In the genomic region with DNA sequence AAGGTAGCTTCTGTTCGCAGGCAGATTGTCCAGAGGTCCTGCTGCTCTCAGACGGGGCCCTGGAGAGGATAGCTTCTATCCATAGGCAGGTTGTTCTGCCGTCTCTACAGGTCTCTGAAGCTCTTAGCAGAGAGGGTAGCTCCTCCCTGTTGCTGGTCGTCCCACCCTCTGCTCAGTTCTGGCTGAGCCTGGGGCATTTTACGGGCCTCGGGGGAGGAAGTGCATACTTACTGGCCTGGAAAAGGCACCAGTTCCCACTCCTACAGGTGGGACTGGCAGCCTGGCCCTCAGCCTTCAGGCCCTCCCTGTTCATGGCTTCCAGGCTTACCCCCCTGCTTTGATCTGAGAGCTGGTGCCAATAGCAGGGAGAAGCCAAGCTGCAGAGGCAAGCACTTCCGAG, we compare ENCODE assay signal across 14 cellular contexts. TPM values are rescaled to one million over a fixed set of nuclear protein-coding genes. Genes with fewer than 3 reads are reported as not detected.
DNase-seq lines count a peak whose midpoint lies in the region; ATAC-seq and TF ChIP-seq lines count a peak whose summit lies in the region.
"Had no signal": no experiment of that assay in that cellular context is flagged by ENCODE, and none has a peak within 500 bp of the region (broad histone marks: within the 10 kb centered on the region; RNA-seq: fewer than 3 reads in every experiment).

No MANE protein-coding gene starts in this region.

- H2BK120ac ChIP-seq in mesenchymal stem cell (ENCODE audit: low read depth, low read length): no peak overlapping the region

- no peaks in the 10 kb centered on the region for H3K9me3 Mint-ChIP-seq in stimulated activated naive CD8-positive, alpha-beta T cell treated with anti-CD3 and anti-CD28 coated beads, Interleukin-15, Interleukin-2, amounts not matched to agents 100 ng/mL and 50 ng/mL, for 24 hours
- no peaks in the 10 kb centered on the region for H3K9me3 Mint-ChIP-seq in stimulated activated naive CD8-positive, alpha-beta T cell treated with anti-CD3 and anti-CD28 coated beads, Interleukin-15, amount 100 ng/mL, for 72 hours
- H3K9me3 Mint-ChIP-seq in activated B cell treated with CpG ODN at 0.5 μM for 24 hours: peaks cover 4% of the 10 kb centered on the region
- H3K9me3 Mint-ChIP-seq: activated CD4-positive, alpha-beta T cell treated with anti-CD3 and anti-CD28 coated beads, Interleukin-2, amount 10 ng/mL, durations not matched to agents 7 days and 5 days; naive thymus-derived CD4-positive, alpha-beta T cell; T-helper 2 cell treated with Interferon-gamma antibody and Interleukin-4, amounts not matched to agents 5 μg/mL and 100 μg/mL, for 36 hours; type B pancreatic cell had no signal

- POLR2A ChIA-PET in activated B cell treated with CpG ODN at 0.5 μM for 24 hours (lab: Charles Lee): interaction anchor here (0.5 to 1.5 kb wide), 5 partner anchors 16 to 196 kb away, joined by 3 to 8 read pairs (median 3); a partner anchor contains a TSS

- H3K27ac ChIP-seq in mesenchymal stem cell (ENCODE audit: low read length, poor library complexity, severe bottlenecking) (no peak overlapping the region), upper lobe of right lung (no peak overlapping the region)

- peak overlapping the region; percentile 33 for H3K27ac Mint-ChIP-seq in stimulated activated naive CD8-positive, alpha-beta T cell treated with anti-CD3 and anti-CD28 coated beads, Interleukin-15, Interleukin-2, amounts not matched to agents 100 ng/mL and 50 ng/mL, for 24 hours
- H3K27ac Mint-ChIP-seq in stimulated activated naive CD8-positive, alpha-beta T cell treated with anti-CD3 and anti-CD28 coated beads, Interleukin-15, amount 100 ng/mL, for 72 hours: no peak overlapping the region
- peak overlapping the region; percentile 84 for H3K27ac Mint-ChIP-seq in activated B cell treated with CpG ODN at 0.5 μM for 24 hours
- H3K27ac Mint-ChIP-seq: activated CD4-positive, alpha-beta T cell treated with anti-CD3 and anti-CD28 coated beads, Interleukin-2, amount 10 ng/mL, durations not matched to agents 7 days and 5 days; T-helper 2 cell treated with Interferon-gamma antibody and Interleukin-4, amounts not matched to agents 5 μg/mL and 100 μg/mL, for 36 hours; type B pancreatic cell had no signal

- no peak overlapping the region for H3K9ac ChIP-seq in mesenchymal stem cell (ENCODE audit: low read length)

- ATAC-seq in stimulated activated naive CD8-positive, alpha-beta T cell treated with anti-CD3 and anti-CD28 coated beads, Interleukin-15, amount 100 ng/mL, for 72 hours: no peak
- ATAC-seq in activated B cell treated with CpG ODN at 0.5 μM for 24 hours (ENCODE audit: low read depth): no peak
- peak; percentile 32 for ATAC-seq in upper lobe of right lung
- ATAC-seq in HG02588 (IDR thresholded peaks at IDR 0.05; ENCODE audit: unreplicated experiment): no peak
- ATAC-seq: naive thymus-derived CD4-positive, alpha-beta T cell had no signal

- H4K8ac ChIP-seq in mesenchymal stem cell (ENCODE audit: low read length): peak overlapping the region; percentile 19

- H2AFZ ChIP-seq in mesenchymal stem cell (ENCODE audit: low read depth, low read length): no peak overlapping the region

- CTCF ChIA-PET in activated B cell treated with CpG ODN at 0.5 μM for 24 hours (lab: Charles Lee): interaction anchor here (1.0 kb wide), 1 partner anchor 44 kb away, joined by 3 read pairs; no protein-coding TSS in a partner anchor

- TF ChIP-seq CTCF in activated B cell treated with CpG ODN at 0.5 μM for 24 hours (IDR thresholded peaks at IDR 0.05) (no peak), upper lobe of right lung (IDR thresholded peaks at IDR 0.05) (no peak)

- H3K27me3 ChIP-seq in mesenchymal stem cell (ENCODE audit: control insufficient read depth in 1 of 2, insufficient read depth in 1 of 2, low read length in 2 of 2) (no peaks in the 10 kb centered on the region), upper lobe of right lung (no peaks in the 10 kb centered on the region)

- no peak overlapping the region for H3K14ac ChIP-seq in mesenchymal stem cell (ENCODE audit: low read length in 2 of 2)

- peaks cover 10% of the 10 kb centered on the region for H3K79me1 ChIP-seq in mesenchymal stem cell (replicated peaks; ENCODE audit: low read length, poor library complexity, severe bottlenecking)

- H3K4ac ChIP-seq in mesenchymal stem cell (ENCODE audit: low read depth in 1 of 2, low read length in 2 of 2): no peak overlapping the region

- H2AK5ac ChIP-seq in mesenchymal stem cell (ENCODE audit: low read length, severe bottlenecking): no peak overlapping the region

- H3K4me3 ChIP-seq in mesenchymal stem cell (ENCODE audit: insufficient read depth in 1 of 2, low read depth in 1 of 2, low read length in 2 of 2): no peak overlapping the region
- H3K4me3 ChIP-seq in upper lobe of right lung: no peak overlapping the region

- H4K91ac ChIP-seq in mesenchymal stem cell (ENCODE audit: low read length): peak overlapping the region; percentile 66

- 33% methylated on average over 7 of the region's 7 CpGs for WGBS in mesenchymal stem cell

- H3K36me3 Mint-ChIP-seq in stimulated activated naive CD8-positive, alpha-beta T cell treated with anti-CD3 and anti-CD28 coated beads, Interleukin-15, Interleukin-2, amounts not matched to agents 100 ng/mL and 50 ng/mL, for 24 hours (ENCODE audit: low read depth): peaks cover 44% of the 10 kb centered on the region
- H3K36me3 Mint-ChIP-seq in activated B cell treated with CpG ODN at 0.5 μM for 24 hours (ENCODE audit: low read depth): peaks cover 46% of the 10 kb centered on the region

- no peak overlapping the region for H2BK5ac ChIP-seq in mesenchymal stem cell (ENCODE audit: low read depth, low read length, poor library complexity, severe bottlenecking)

- H3K4me1 ChIP-seq in mesenchymal stem cell (ENCODE audit: control insufficient read depth, insufficient read depth, low read depth, low read length) (peaks cover 6% of the 10 kb centered on the region), upper lobe of right lung (no peaks in the 10 kb centered on the region)

- no peak overlapping the region for H3K18ac ChIP-seq in mesenchymal stem cell (ENCODE audit: low read depth in 1 of 2, low read length in 2 of 2)

- no peak overlapping the region for H3K23ac ChIP-seq in mesenchymal stem cell (ENCODE audit: low read length in 2 of 2)

- H3K27me3 Mint-ChIP-seq in stimulated activated naive CD8-positive, alpha-beta T cell treated with anti-CD3 and anti-CD28 coated beads, Interleukin-15, Interleukin-2, amounts not matched to agents 100 ng/mL and 50 ng/mL, for 24 hours: no peaks in the 10 kb centered on the region
- no peaks in the 10 kb centered on the region for H3K27me3 Mint-ChIP-seq in stimulated activated naive CD8-positive, alpha-beta T cell treated with anti-CD3 and anti-CD28 coated beads, Interleukin-15, amount 100 ng/mL, for 72 hours
- no peaks in the 10 kb centered on the region for H3K27me3 Mint-ChIP-seq in activated B cell treated with CpG ODN at 0.5 μM for 24 hours
- H3K27me3 Mint-ChIP-seq: activated CD4-positive, alpha-beta T cell treated with anti-CD3 and anti-CD28 coated beads, Interleukin-2, amount 10 ng/mL, durations not matched to agents 7 days and 5 days; naive thymus-derived CD4-positive, alpha-beta T cell; type B pancreatic cell had no signal

- no peak overlapping the region for H3K4me3 Mint-ChIP-seq in stimulated activated naive CD8-positive, alpha-beta T cell treated with anti-CD3 and anti-CD28 coated beads, Interleukin-15, Interleukin-2, amounts not matched to agents 100 ng/mL and 50 ng/mL, for 24 hours
- H3K4me3 Mint-ChIP-seq in stimulated activated naive CD8-positive, alpha-beta T cell treated with anti-CD3 and anti-CD28 coated beads, Interleukin-15, amount 100 ng/mL, for 72 hours: no peak overlapping the region
- H3K4me3 Mint-ChIP-seq in activated B cell treated with CpG ODN at 0.5 μM for 24 hours: peak overlapping the region; percentile 53
- H3K4me3 Mint-ChIP-seq: activated CD4-positive, alpha-beta T cell treated with anti-CD3 and anti-CD28 coated beads, Interleukin-2, amount 10 ng/mL, durations not matched to agents 7 days and 5 days; naive thymus-derived CD4-positive, alpha-beta T cell; T-helper 2 cell treated with Interferon-gamma antibody and Interleukin-4, amounts not matched to agents 5 μg/mL and 100 μg/mL, for 36 hours; type B pancreatic cell had no signal

- peaks cover 20% of the 10 kb centered on the region for H3K4me1 Mint-ChIP-seq in stimulated activated naive CD8-positive, alpha-beta T cell treated with anti-CD3 and anti-CD28 coated beads, Interleukin-15, Interleukin-2, amounts not matched to agents 100 ng/mL and 50 ng/mL, for 24 hours (ENCODE audit: low read depth)
- no peaks in the 10 kb centered on the region for H3K4me1 Mint-ChIP-seq in stimulated activated naive CD8-positive, alpha-beta T cell treated with anti-CD3 and anti-CD28 coated beads, Interleukin-15, amount 100 ng/mL, for 72 hours
- peaks cover 5% of the 10 kb centered on the region for H3K4me1 Mint-ChIP-seq in activated B cell treated with CpG ODN at 0.5 μM for 24 hours

- intact Hi-C loops in activated B cell treated with CpG ODN at 0.5 μM for 24 hours (cut with micrococcal nuclease): no loop called here
- intact Hi-C loops in upper lobe of right lung (cut with DNase I): no loop called here

- no peak overlapping the region for H2BK12ac ChIP-seq in mesenchymal stem cell (ENCODE audit: low read length in 2 of 2)

- no peak overlapping the region for H3K4me2 ChIP-seq in mesenchymal stem cell (ENCODE audit: low read length, poor library complexity, severe bottlenecking)

- no peaks in the 10 kb centered on the region for H3K9me3 ChIP-seq in mesenchymal stem cell (ENCODE audit: control insufficient read depth, low read length)
- no peaks in the 10 kb centered on the region for H3K9me3 ChIP-seq in upper lobe of right lung

- DNase-seq in stimulated activated naive CD8-positive, alpha-beta T cell treated with anti-CD3 and anti-CD28 coated beads, Interleukin-15, amount 100 ng/mL, for 72 hours: no peak
- DNase-seq in activated B cell treated with CpG ODN at 0.5 μM for 24 hours: no peak
- no peak for DNase-seq in mesenchymal stem cell
- DNase-seq in upper lobe of right lung: no peak
- DNase-seq in stimulated activated CD4-positive, alpha-beta T cell treated with anti-CD3 and anti-CD28 coated beads, Interleukin-4, amount 100 ng/mL, for 1 hour: no peak
- no peak for DNase-seq in NCI-H146 (lab: John Stamatoyannopoulos, UW)
- DNase-seq: activated CD4-positive, alpha-beta T cell treated with anti-CD3 and anti-CD28 coated beads, Interleukin-2, amount 10 ng/mL, durations not matched to agents 7 days and 5 days; central memory CD4-positive, alpha-beta T cell; kidney glomerular epithelial cell; naive thymus-derived CD4-positive, alpha-beta T cell had no signal

- H3K36me3 ChIP-seq in mesenchymal stem cell (ENCODE audit: control insufficient read depth in 1 of 2, insufficient read depth in 2 of 2, low read depth in 1 of 2, low read length in 2 of 2) (peaks cover 14 to 48% of the 10 kb centered on the region in 2 experiments), upper lobe of right lung (peaks cover 46% of the 10 kb centered on the region)

- H2BK15ac ChIP-seq in mesenchymal stem cell (ENCODE audit: low read depth, poor library complexity, severe bottlenecking): no peak overlapping the region

RNA-seq across cellular contexts. Expression of a gene that starts 42.3 kb away (rescaled TPM):
- total RNA-seq in activated B cell treated with CpG ODN at 0.5 μM for 24 hours (29.1 and 33.6 TPM in 2 replicates), upper lobe of right lung (13.1 TPM)
- polyA plus RNA-seq in mesenchymal stem cell (2013, experiment 1 of 2): 14.2 TPM
- polyA plus RNA-seq in mesenchymal stem cell (2013, experiment 2 of 2): 13.5 TPM

Comparison
In these comparisons a context has a peak if more than half of its experiments do, and no peak if none do; other contexts are left out.
1. H3K27ac Mint-ChIP-seq: peak in stimulated activated naive CD8-positive, alpha-beta T cell treated with anti-CD3 and anti-CD28 coated beads, Interleukin-15, Interleukin-2, amounts not matched to agents 100 ng/mL and 50 ng/mL, for 24 hours (single experiment) and activated B cell treated with CpG ODN at 0.5 μM for 24 hours (single experiment); none in stimulated activated naive CD8-positive, alpha-beta T cell treated with anti-CD3 and anti-CD28 coated beads, Interleukin-15, amount 100 ng/mL, for 72 hours (0 of 2).